In genomic region chr3:35675206-35675605, GRCh38 we compare ENCODE assay signal across 24 cellular contexts. TPM values are rescaled to one million over a fixed set of nuclear protein-coding genes. Genes with fewer than 3 reads are reported as not detected.
A peak's percentile ranks its signal among the peaks of the same experiment; 100 is the strongest.
DNase-seq lines count a peak whose midpoint lies in the region; ATAC-seq, FAIRE-seq and TF ChIP-seq lines count a peak whose summit lies in the region.
"Had no signal": no experiment of that assay in that cellular context is flagged by ENCODE, and none has a peak within 500 bp of the region (broad histone marks: within the 10 kb centered on the region; RNA-seq: fewer than 3 reads in every experiment).

No MANE protein-coding gene starts in this region.

- TF ChIP-seq POLR2A in HepG2 (IDR thresholded peaks at IDR 0.05; ENCODE audit: insufficient read depth in 1 of 2, low read depth in 2 of 2, low read length in 2 of 2) (no peak), right lobe of liver (IDR thresholded peaks at IDR 0.05) (no peak)

- peak; percentile 35 to 60 for TF ChIP-seq RAD21 in liver (IDR thresholded peaks at IDR 0.05)
- no peak for TF ChIP-seq RAD21 in HepG2 (CRISPR knock-in tag; IDR thresholded peaks at IDR 0.05)

- H3K27ac ChIP-seq in liver (ENCODE audit: low read depth in 1 of 2, low read length in 2 of 2): peak overlapping the region in 1 of 2 donors; percentile 10
- H3K27ac ChIP-seq in HepG2 (ENCODE audit: extremely low read length, insufficient read depth, low read length): no peak overlapping the region
- peak overlapping the region in 2 of 3 donors; percentile 36 to 41 for H3K27ac ChIP-seq in right lobe of liver
- H3K27ac ChIP-seq in substantia nigra (ENCODE audit: low read depth, low read length, poor library complexity, severe bottlenecking): peak overlapping the region; percentile 63
- H3K27ac ChIP-seq: 22Rv1; BLaER1 treated with 17β-estradiol and CSF1 and Interleukin-3, amounts not matched to agents 10 nM and 100 nM; SJSA1 had no signal

- H3K36me3 ChIP-seq in liver (ENCODE audit: control insufficient read depth in 4 of 4, insufficient read depth in 3 of 4, low read depth in 1 of 4, low read length in 3 of 4): no peaks in the 10 kb centered on the region
- no peaks in the 10 kb centered on the region for H3K36me3 ChIP-seq in HepG2 (replicated peaks in 1 of 2; ENCODE audit: control insufficient read depth in 1 of 2, insufficient read depth in 2 of 2, low read length in 2 of 2)
- no peaks in the 10 kb centered on the region for H3K36me3 ChIP-seq in right lobe of liver
- H3K36me3 ChIP-seq: HAP-1, SJSA1 had no signal

- H3K4me3 Mint-ChIP-seq in brain: peak overlapping the region in 2 of 5 experiments; percentile 59 to 71
- H3K4me3 Mint-ChIP-seq: CD8-positive, alpha-beta T cell had no signal

- H3K9me3 ChIP-seq in liver (ENCODE audit: control insufficient read depth in 4 of 4, low read length in 3 of 4) (no peaks in the 10 kb centered on the region), HepG2 (ENCODE audit: low read length) (no peaks in the 10 kb centered on the region), right lobe of liver (no peaks in the 10 kb centered on the region)
- H3K9me3 ChIP-seq: BLaER1 treated with 17β-estradiol and CSF1 and Interleukin-3, amounts not matched to agents 10 nM and 100 nM; HAP-1; SJSA1 had no signal

- H3K4me1 Mint-ChIP-seq in brain: peaks cover 92% of the 10 kb centered on the region

- TF ChIP-seq EP300 in HepG2 (IDR thresholded peaks at IDR 0.05; ENCODE audit: low read depth in 2 of 2, low read length in 2 of 2) (no peak), HepG2 (CRISPR knock-in tag; IDR thresholded peaks at IDR 0.05; ENCODE audit: borderline replicate concordance) (no peak)

- H3K4me3 ChIP-seq in liver (ENCODE audit: low read depth in 1 of 3, low read length in 3 of 3) (peak overlapping the region in 1 of 3 donors; percentile 17), HepG2 (replicated peaks in 1 of 3; ENCODE audit: insufficient read depth in 1 of 3, low read depth in 2 of 3, low read length in 3 of 3) (no peak overlapping the region), right lobe of liver (no peak overlapping the region)
- H3K4me3 ChIP-seq: BLaER1 treated with 17β-estradiol and CSF1 and Interleukin-3, amounts not matched to agents 10 nM and 100 nM; HAP-1; SJSA1 had no signal

- POLR2A ChIA-PET in HepG2 (lab: Yijun Ruan, JAX): no interaction called here

- intact Hi-C loops in HepG2 (cut with micrococcal nuclease; ENCODE audit: unreplicated experiment): no loop called here
- intact Hi-C loops in right lobe of liver (cut with DNase I): no loop called here

- CTCF ChIA-PET in HepG2 (lab: Yijun Ruan, JAX; ENCODE audit: low intra/inter-chr PET ratio, low total read pairs): no interaction called here

- H3K79me2 ChIP-seq in HepG2 (ENCODE audit: insufficient read depth, low read length): no peaks in the 10 kb centered on the region

- H3K27me3 ChIP-seq in liver (ENCODE audit: control insufficient read depth in 4 of 4, insufficient read depth in 4 of 4, low read length in 3 of 4): no peaks in the 10 kb centered on the region
- H3K27me3 ChIP-seq in HepG2 (ENCODE audit: control insufficient read depth in 1 of 2, insufficient read depth in 2 of 2, low read length in 2 of 2): no peaks in the 10 kb centered on the region
- no peaks in the 10 kb centered on the region for H3K27me3 ChIP-seq in right lobe of liver
- H3K27me3 ChIP-seq: BLaER1 treated with 17β-estradiol and CSF1 and Interleukin-3, amounts not matched to agents 10 nM and 100 nM; SJSA1 had no signal

- TF ChIP-seq CTCF in liver (IDR thresholded peaks at IDR 0.05; ENCODE audit: low read depth, low read length, missing input control): no peak
- TF ChIP-seq CTCF in HepG2 (CRISPR knock-in tag; IDR thresholded peaks at IDR 0.05): no peak
- no peak for TF ChIP-seq CTCF in brain (conservative IDR thresholded peaks at IDR 0.05)
- no peak for TF ChIP-seq CTCF in right lobe of liver (IDR thresholded peaks at IDR 0.05)

- DNase-seq in HepG2 (ENCODE audit: low spot score) (no peak), right lobe of liver (peak in 1 of 3 donors; percentile 55), substantia nigra (lab: John Stamatoyannopoulos, UW) (no peak), AG08396 (ENCODE audit: low spot score) (no peak)
- DNase-seq: ACHN; CD8-positive, alpha-beta T cell; GF-D8; KG1; NCI-H1105 treated with DMSO at 0.1 percent for 48 hours; NCI-H2029 treated with DMSO at 0.1 percent for 48 hours; NCI-H345; NCI-H524; NCI-H774; NK-92 treated with Interleukin-12 subunit alpha and Interleukin-12 subunit beta, amount 100 ng/mL, for 24 hours had no signal

- H3K27me3 Mint-ChIP-seq in brain: peaks cover 2% of the 10 kb centered on the region

- FAIRE-seq in HepG2 (lab: Jason Lieb, UNC): no peak

- peak overlapping the region in 3 of 5 experiments; percentile 65 to 82 (median 70) for H3K27ac Mint-ChIP-seq in brain
- H3K27ac Mint-ChIP-seq: CD8-positive, alpha-beta T cell had no signal

- H2AFZ ChIP-seq in HepG2 (ENCODE audit: low read length): no peak overlapping the region

- ATAC-seq in HepG2: no peak
- ATAC-seq in right lobe of liver: peak; percentile 88 to 94 (median 93)
- no peak for ATAC-seq in HG02852 (IDR thresholded peaks at IDR 0.05; ENCODE audit: unreplicated experiment)
- ATAC-seq in GM18498 (IDR thresholded peaks at IDR 0.05; ENCODE audit: unreplicated experiment): no peak
- ATAC-seq: CD8-positive, alpha-beta T cell; Right ventricle myocardium inferior had no signal

- no peaks in the 10 kb centered on the region for H3K9me3 Mint-ChIP-seq in brain
- H3K9me3 Mint-ChIP-seq: CD8-positive, alpha-beta T cell had no signal

- H3K9ac ChIP-seq in liver (ENCODE audit: low read depth in 1 of 2, low read length in 2 of 2) (no peak overlapping the region), HepG2 (ENCODE audit: insufficient read depth, low read depth, low read length) (no peak overlapping the region)
- H3K9ac ChIP-seq: BLaER1 treated with 17β-estradiol and CSF1 and Interleukin-3, amounts not matched to agents 10 nM and 100 nM had no signal

- 22% methylated on average over 1 of the region's 1 CpG for WGBS in liver
- WGBS in HepG2 (ENCODE audit: low lambda C conversion rate): 0% methylated on average over 1 of the region's 1 CpG
- WGBS in right lobe of liver (ENCODE audit: insufficient coverage, low coverage, low lambda C conversion rate, missing lambda C conversion rate): 38% methylated on average over 1 of the region's 1 CpG

- H3K36me3 Mint-ChIP-seq in brain: no peaks in the 10 kb centered on the region
- H3K36me3 Mint-ChIP-seq: CD8-positive, alpha-beta T cell had no signal

- H3K4me1 ChIP-seq in liver (ENCODE audit: control insufficient read depth in 4 of 4, insufficient read depth in 4 of 4, low read length in 3 of 4) (peaks cover 5 to 20% (median 13%) of the 10 kb centered on the region in 4 donors), HepG2 (ENCODE audit: insufficient read depth, low read length) (no peaks in the 10 kb centered on the region), right lobe of liver (peaks cover 0 to 3% (median 0%) of the 10 kb centered on the region in 4 donors)
- H3K4me1 ChIP-seq: HAP-1, SJSA1 had no signal

- in situ Hi-C loops in HepG2 (cut with HindIII; ENCODE audit: extremely low pct_ligation_motif_present, low pct_unique_long_range_greater_than_20kb): no loop called here

- H4K20me1 ChIP-seq in HepG2 (ENCODE audit: insufficient read depth, low read length): no peaks in the 10 kb centered on the region

- no TSS peak for BruUV-seq in HepG2 (replicated peaks; lab: Mats Ljungman, UMichigan)

- no peak overlapping the region for H3K4me2 ChIP-seq in HepG2 (ENCODE audit: low read depth, low read length)

TF ChIP-seq in HepG2, 621 proteins besides CTCF, POLR2A, EP300 and RAD21 (continues in another document):
- TF ChIP-seq HMGA1 (CRISPR knock-in tag; conservative IDR thresholded peaks at IDR 0.05) (no peak), JUND (CRISPR knock-in tag; IDR thresholded peaks at IDR 0.05) (no peak), ZFP1 (CRISPR knock-in tag; IDR thresholded peaks at IDR 0.05) (no peak), ZNF768 (CRISPR knock-in tag; IDR thresholded peaks at IDR 0.05) (no peak), ZBTB38 (CRISPR knock-in tag; IDR thresholded peaks at IDR 0.05) (no peak), ZNF564 (CRISPR knock-in tag; IDR thresholded peaks at IDR 0.05) (no peak), ZNF510 (CRISPR knock-in tag; IDR thresholded peaks at IDR 0.05; ENCODE audit: low read depth) (no peak), CENPT (CRISPR knock-in tag; IDR thresholded peaks at IDR 0.05; ENCODE audit: low read depth) (no peak), ZMYM3 (CRISPR knock-in tag; IDR thresholded peaks at IDR 0.05) (no peak)

RNA-seq across cellular contexts. Expression of gene ARPP21, which starts 35.9 kb away (rescaled TPM):
- 1 to 10 TPM in 1 of 2 donors, under 1 TPM in 1; 0.42 to 1.3 TPM for total RNA-seq in liver
- polyA plus RNA-seq in liver: under 1 TPM in 1 of 2 donors, not detected in 1; 0.66 TPM
- total RNA-seq in HepG2 (2016; rRNA removed; fragmentation: Illumina TruSeq; extraction: Trizol): not detected in 2 replicates
- not detected in 2 replicates for total RNA-seq in HepG2 (2016; cell fraction: cytosol; rRNA removed; fragmentation: Illumina TruSeq; extraction: Trizol; ENCODE audit: low read depth)
- total RNA-seq in HepG2 (2016; cell fraction: insoluble cytoplasmic fraction; rRNA removed; fragmentation: Illumina TruSeq; extraction: Trizol): not detected in 2 replicates
- not detected in 2 replicates for total RNA-seq in HepG2 (2016; cell fraction: membrane; rRNA removed; fragmentation: Illumina TruSeq; extraction: Trizol)
- total RNA-seq in HepG2 (2016; cell fraction: nucleus; rRNA removed; fragmentation: Illumina TruSeq; extraction: Trizol): not detected in 2 replicates
- polyA plus RNA-seq in HepG2 (2011; rRNA removed): not detected in 2 replicates
- polyA plus RNA-seq in HepG2 (2011; cell fraction: cytosol; rRNA removed): not detected in 2 replicates
- polyA plus RNA-seq in HepG2 (2011; cell fraction: nucleus; rRNA removed): not detected in 2 replicates
- not detected in 2 replicates for polyA plus RNA-seq in HepG2 (2012)
- polyA plus RNA-seq in HepG2 (2016; cell fraction: cytosol; fragmentation: Illumina TruSeq; extraction: Trizol; ENCODE audit: low read depth): not detected in 2 replicates
- not detected in 2 replicates for polyA plus RNA-seq in HepG2 (2016; cell fraction: insoluble cytoplasmic fraction; fragmentation: Illumina TruSeq; extraction: Trizol; ENCODE audit: low read depth)
- polyA plus RNA-seq in HepG2 (2016; cell fraction: membrane; fragmentation: Illumina TruSeq; extraction: Trizol; ENCODE audit: low read depth): not detected in 2 replicates
- not detected in 2 replicates for polyA plus RNA-seq in HepG2 (2016; cell fraction: nucleus; fragmentation: Illumina TruSeq; extraction: Trizol; ENCODE audit: insufficient read depth, low read depth)
- not detected in 2 replicates for polyA minus RNA-seq in HepG2 (2011; rRNA and poly(A)+ RNA removed; ENCODE audit: low replicate concordance)
- not detected in 2 replicates for polyA minus RNA-seq in HepG2 (2011; cell fraction: cytosol; rRNA and poly(A)+ RNA removed)
- not detected in 2 replicates for polyA minus RNA-seq in HepG2 (2011; cell fraction: nucleus; rRNA and poly(A)+ RNA removed)
- 9.4 TPM for polyA plus RNA-seq in brain (ENCODE audit: insufficient read depth, low read depth, low replicate concordance)
- total RNA-seq in right lobe of liver: 1 to 10 TPM in 2 of 6 experiments, under 1 TPM in 3, not detected in 1; 0.51 to 1.8 (median 0.92) TPM
- total RNA-seq: CD8-positive, alpha-beta T cell; HT1080; Right ventricle myocardium inferior; SJSA1 had no signal

Comparison
In these comparisons a context has a peak if more than half of its experiments do, and no peak if none do; other contexts are left out.
1. ATAC-seq: peak in right lobe of liver (4 of 4); none in HepG2 (single experiment), HG02852 (single experiment) and GM18498 (single experiment).